Comparison of ENCODE assay signal across 9 cellular contexts in genomic region chr9:127954831-127955293, GRCh38. TPM values are rescaled to one million over a fixed set of nuclear protein-coding genes. Genes with fewer than 3 reads are reported as not detected.
A peak's percentile ranks its signal among the peaks of the same experiment; 100 is the strongest.
DNase-seq lines count a peak whose midpoint lies in the region; ATAC-seq and TF ChIP-seq lines count a peak whose summit lies in the region.
"Had no signal": no experiment of that assay in that cellular context is flagged by ENCODE, and none has a peak within 500 bp of the region (broad histone marks: within the 10 kb centered on the region; RNA-seq: fewer than 3 reads in every experiment).

No MANE protein-coding gene starts in this region.

- peak overlapping the region; percentile 93 for H3K27ac ChIP-seq in PC-3 (ENCODE audit: low read length)
- peak overlapping the region; percentile 65 for H3K27ac ChIP-seq in effector memory CD4-positive, alpha-beta T cell (ENCODE audit: insufficient read depth, low read length, poor library complexity, severe bottlenecking)

- H2AFZ ChIP-seq in PC-3 (ENCODE audit: low read length) = no peak overlapping the region

- POLR2A ChIA-PET in PC-3 (lab: Charles Lee; ENCODE audit: unreplicated experiment) = interaction anchor here (0.6 kb wide), 1 partner anchor 161 kb away, joined by 3 read pairs; no protein-coding TSS in a partner anchor

- H3K36me3 ChIP-seq in PC-3 (ENCODE audit: low read depth, low read length) = peaks cover 3% of the 10 kb centered on the region; the same call in 1 of the 2 replicates
- peaks cover 19% of the 10 kb centered on the region for H3K36me3 ChIP-seq in effector memory CD4-positive, alpha-beta T cell (ENCODE audit: control insufficient read depth, insufficient read depth, low read length)

- no peaks in the 10 kb centered on the region for H3K9me3 ChIP-seq in PC-3 (ENCODE audit: low read length)
- no peaks in the 10 kb centered on the region for H3K9me3 ChIP-seq in effector memory CD4-positive, alpha-beta T cell (ENCODE audit: control insufficient read depth, low read length)

- no peaks in the 10 kb centered on the region for H4K20me1 ChIP-seq in PC-3 (ENCODE audit: low read length)

- TF ChIP-seq POLR2A in GM18505 (IDR thresholded peaks at IDR 0.05; ENCODE audit: borderline replicate concordance, extremely low read depth, insufficient read depth, insufficient read length) = no peak

- intact Hi-C loops in PC-3 (cut with micrococcal nuclease) = loop anchor here (5.0 kb wide), 1 partner anchor 82 kb away; no protein-coding TSS in a partner anchor

- H3K4me3 ChIP-seq in PC-3 (ENCODE audit: low read length) = no peak overlapping the region
- peak overlapping the region; percentile 11 for H3K4me3 ChIP-seq in effector memory CD4-positive, alpha-beta T cell (ENCODE audit: insufficient read depth, low read depth, low read length, poor library complexity, severe bottlenecking)
- H3K4me3 ChIP-seq: coronary artery had no signal

- peaks cover 22% of the 10 kb centered on the region for H3K4me1 ChIP-seq in PC-3 (ENCODE audit: insufficient read depth, low read length)
- peaks cover 67% of the 10 kb centered on the region for H3K4me1 ChIP-seq in effector memory CD4-positive, alpha-beta T cell (ENCODE audit: control insufficient read depth, insufficient read depth, low read length, poor library complexity, severe bottlenecking)

- peak overlapping the region; percentile 74 for H3K4me2 ChIP-seq in PC-3 (ENCODE audit: low read length)

- H3K9me2 ChIP-seq in PC-3 (replicated peaks; ENCODE audit: low read length) = no peaks in the 10 kb centered on the region

- no TSS peak for BruUV-seq in PC-3 (replicated peaks; lab: Mats Ljungman, UMichigan)

- ATAC-seq in PC-3 = no peak
- no peak for ATAC-seq in HG03108 (IDR thresholded peaks at IDR 0.05; ENCODE audit: unreplicated experiment)
- ATAC-seq in GM18505 (IDR thresholded peaks at IDR 0.05; ENCODE audit: unreplicated experiment) = no peak
- ATAC-seq in HG03097 (IDR thresholded peaks at IDR 0.05; ENCODE audit: low FRiP score, unreplicated experiment) = no peak

- peaks cover 50% of the 10 kb centered on the region for H3K79me2 ChIP-seq in PC-3 (ENCODE audit: low read length)

- no peaks in the 10 kb centered on the region for H3K27me3 ChIP-seq in PC-3 (ENCODE audit: low read length)
- H3K27me3 ChIP-seq in effector memory CD4-positive, alpha-beta T cell (replicated peaks; ENCODE audit: control insufficient read depth, insufficient read depth, low read length, poor library complexity, severe bottlenecking) = no peaks in the 10 kb centered on the region

- TF ChIP-seq CTCF in PC-3 (conservative IDR thresholded peaks at IDR 0.05; ENCODE audit: low read depth, low read length) = no peak

- DNase-seq in Ammon's horn (ENCODE audit: low spot score) = peak; percentile 86
- DNase-seq in PC-3 = no peak
- DNase-seq in effector memory CD4-positive, alpha-beta T cell = no peak
- DNase-seq in occipital lobe (lab: John Stamatoyannopoulos, UW) = peak; percentile 76
- DNase-seq in NOMO-1 treated with dmso at 0.1 percent for 144 hours (lab: John Stamatoyannopoulos, UW; ENCODE audit: unreplicated experiment) = no peak

- CTCF ChIA-PET in PC-3 (lab: Charles Lee) = interaction anchor here (1.0 to 1.2 kb wide), 2 partner anchors 27 to 163 kb away, joined by 3 to 4 read pairs; no protein-coding TSS in a partner anchor

- H3F3A ChIP-seq in PC-3 (ENCODE audit: low read length, unreplicated experiment) = no peaks in the 10 kb centered on the region

- H3K9ac ChIP-seq in PC-3 (ENCODE audit: low read length) = peak overlapping the region; percentile 32; the same call in 1 of the 2 replicates

RNA-seq across cellular contexts. Expression of gene DPM2, which starts 17.2 kb away (rescaled TPM):
- total RNA-seq in PC-3 (2014; rRNA removed) (32.0 and 33.0 TPM in 2 replicates), occipital lobe (11.4 TPM)

RNA-seq across cellular contexts. Expression of gene PIP5KL1, which starts 24.3 kb away (rescaled TPM):
- 5.1 and 5.4 TPM in 2 replicates for total RNA-seq in PC-3 (2014; rRNA removed)
- total RNA-seq in occipital lobe = 1.4 TPM

RNA-seq across cellular contexts. Expression of gene EEIG1, which starts 25.9 kb away (rescaled TPM):
- total RNA-seq in PC-3 (2014; rRNA removed) (10.8 and 26.1 TPM in 2 replicates), occipital lobe (2.7 TPM)

RNA-seq across cellular contexts. Expression of gene ST6GALNAC4, which starts 38.0 kb away (rescaled TPM):
- total RNA-seq in PC-3 (2014; rRNA removed) = 26.9 and 27.8 TPM in 2 replicates
- total RNA-seq in occipital lobe = 10.5 TPM

RNA-seq across cellular contexts. Expression of gene ST6GALNAC6, which starts 55.5 kb away (rescaled TPM):
- 8.5 and 14.5 TPM in 2 replicates for total RNA-seq in PC-3 (2014; rRNA removed)
- 31.8 TPM for total RNA-seq in occipital lobe

Comparison
In these comparisons a context has a peak if more than half of its experiments do, and no peak if none do; other contexts are left out.
1. DNase-seq: peak in Ammon's horn (single experiment) and occipital lobe (single experiment); none in PC-3 (single experiment), effector memory CD4-positive, alpha-beta T cell (0 of 3) and NOMO-1 treated with dmso at 0.1 percent for 144 hours (single experiment).